27 cellular contexts compared by ENCODE assay signal in the genomic region with DNA sequence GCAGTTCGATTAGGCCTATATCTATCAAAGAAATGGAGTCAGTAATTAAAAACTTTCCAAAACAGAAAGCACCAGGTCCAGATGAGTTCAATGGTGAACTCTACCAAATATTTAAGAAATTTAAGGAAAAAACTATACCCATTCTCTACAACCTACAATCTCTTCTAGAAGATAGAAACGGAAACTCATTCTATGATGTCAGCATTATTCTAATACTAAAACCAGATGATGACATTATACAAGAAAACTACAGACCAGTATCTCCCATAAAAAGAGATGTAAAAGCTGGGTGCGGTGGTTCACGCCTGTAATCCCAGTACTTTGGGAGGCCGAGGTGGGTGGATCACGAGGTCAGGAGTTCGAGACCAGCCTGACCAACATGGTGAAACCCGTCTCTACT.
"Had no signal": no experiment of that assay in that cellular context is flagged by ENCODE, and none has a peak within 500 bp of the region (broad histone marks: within the 10 kb centered on the region; RNA-seq: fewer than 3 reads in every experiment).

No MANE protein-coding gene starts in this region.

- H3K4me3 ChIP-seq: colonic mucosa, coronary artery, dorsolateral prefrontal cortex, esophagus muscularis mucosa, esophagus squamous epithelium, gastrocnemius medialis, gastroesophageal sphincter, heart left ventricle, heart right ventricle had no signal

- FAIRE-seq: colon, endometrium, endothelial cell of umbilical vein, frontal cortex had no signal

- H3K4me1 ChIP-seq: colonic mucosa, esophagus muscularis mucosa, esophagus squamous epithelium, foreskin keratinocyte, gastrocnemius medialis, gastroesophageal sphincter, heart left ventricle, heart right ventricle had no signal

- DNase-seq: colonic mucosa; dermis blood vessel endothelial cell; dorsolateral prefrontal cortex; effector CD4-positive, alpha-beta T cell; effector CD8-positive, alpha-beta T cell; effector memory CD4-positive, alpha-beta T cell; effector memory CD8-positive, alpha-beta T cell; endodermal cell; erythroblast; esophagus squamous epithelium; foreskin fibroblast; foreskin keratinocyte; foreskin melanocyte; gastrocnemius medialis; glutamatergic neuron; head of caudate nucleus; heart left ventricle; heart right ventricle had no signal

- H3K27ac ChIP-seq: colonic mucosa, coronary artery, dorsolateral prefrontal cortex, epithelial cell of prostate, esophagus muscularis mucosa, esophagus squamous epithelium, foreskin keratinocyte, gastrocnemius medialis, gastroesophageal sphincter, heart left ventricle, heart right ventricle had no signal

- H3K9me3 ChIP-seq: colonic mucosa, esophagus squamous epithelium, gastrocnemius medialis had no signal

- H3K27me3 ChIP-seq: colonic mucosa, dorsolateral prefrontal cortex, esophagus muscularis mucosa, esophagus squamous epithelium, foreskin keratinocyte, gastrocnemius medialis, gastroesophageal sphincter, heart left ventricle, heart right ventricle had no signal

- H3K36me3 ChIP-seq: colonic mucosa, esophagus muscularis mucosa, gastrocnemius medialis, gastroesophageal sphincter, heart left ventricle had no signal

- ATAC-seq: effector memory CD8-positive, alpha-beta T cell; esophagus mucosa; foreskin keratinocyte; gastrocnemius medialis; gastroesophageal sphincter; heart left ventricle; heart right ventricle had no signal
